In genomic region chr11:68639322-68639721, GRCh38 we compare ENCODE assay signal across 2 cellular contexts. TPM values are rescaled to one million over a fixed set of nuclear protein-coding genes. Genes with fewer than 3 reads are reported as not detected.
"Had no signal": no experiment of that assay in that cellular context is flagged by ENCODE, and none has a peak within 500 bp of the region (broad histone marks: within the 10 kb centered on the region; RNA-seq: fewer than 3 reads in every experiment).

No MANE protein-coding gene starts in this region.

RNA-seq across cellular contexts. Expression of gene GAL, which starts 45.0 kb away (rescaled TPM):
- total RNA-seq: thoracic aorta, upper lobe of right lung had no signal
